In genomic region chr7:44998153-44998871, GRCh38 we compare ENCODE assay signal across 9 cellular contexts. TPM values are rescaled to one million over a fixed set of nuclear protein-coding genes. Genes with fewer than 3 reads are reported as not detected.
DNase-seq lines count a peak whose midpoint lies in the region; ATAC-seq and TF ChIP-seq lines count a peak whose summit lies in the region.
"Had no signal": no experiment of that assay in that cellular context is flagged by ENCODE, and none has a peak within 500 bp of the region (broad histone marks: within the 10 kb centered on the region; RNA-seq: fewer than 3 reads in every experiment).

No MANE protein-coding gene starts in this region.

- peaks cover 63% of the 10 kb centered on the region for H3K4me1 Mint-ChIP-seq in activated CD4-positive, alpha-beta T cell treated with anti-CD3 and anti-CD28 coated beads, Interleukin-2, amount 10 ng/mL, durations not matched to agents 7 days and 5 days

- H3K36me3 ChIP-seq in esophagus squamous epithelium (no peaks in the 10 kb centered on the region), stomach (no peaks in the 10 kb centered on the region)

- TF ChIP-seq CTCF in RWPE1 (conservative IDR thresholded peaks at IDR 0.05; ENCODE audit: low read depth) (no peak), esophagus squamous epithelium (IDR thresholded peaks at IDR 0.05) (no peak), stomach (IDR thresholded peaks at IDR 0.05) (no peak), GM20000 (IDR thresholded peaks at IDR 0.05; ENCODE audit: extremely low read depth, missing control alignments) (no peak)

- TF ChIP-seq EP300 in stomach (IDR thresholded peaks at IDR 0.05), result no peak

- H3K9me3 Mint-ChIP-seq in activated CD4-positive, alpha-beta T cell treated with anti-CD3 and anti-CD28 coated beads, Interleukin-2, amount 10 ng/mL, durations not matched to agents 7 days and 5 days, result peaks cover 4% of the 10 kb centered on the region

- H3K27me3 ChIP-seq in esophagus squamous epithelium, result no peaks in the 10 kb centered on the region
- H3K27me3 ChIP-seq in stomach, result no peaks in the 10 kb centered on the region

- no peak for TF ChIP-seq POLR2A in esophagus squamous epithelium (IDR thresholded peaks at IDR 0.05)
- TF ChIP-seq POLR2A in stomach (IDR thresholded peaks at IDR 0.05), result no peak

- H3K27me3 Mint-ChIP-seq in activated CD4-positive, alpha-beta T cell treated with anti-CD3 and anti-CD28 coated beads, Interleukin-2, amount 10 ng/mL, durations not matched to agents 7 days and 5 days, result no peaks in the 10 kb centered on the region

- H3K4me3 Mint-ChIP-seq in activated CD4-positive, alpha-beta T cell treated with anti-CD3 and anti-CD28 coated beads, Interleukin-2, amount 10 ng/mL, durations not matched to agents 7 days and 5 days, result peak overlapping the region; percentile 86

- WGBS in esophagus squamous epithelium, 2 donors, result 88 to 92% methylated on average over 4 of the region's 4 CpGs
- 88 to 93% (median 90%) methylated on average over 4 of the region's 4 CpGs for WGBS in stomach, 5 donors

- H3K4me3 ChIP-seq in esophagus squamous epithelium (peak overlapping the region in 3 of 4 donors; percentile 75 to 86 (median 83)), stomach (peak overlapping the region in 3 of 4 donors; percentile 86 to 91 (median 87))

- H3K9me3 ChIP-seq in esophagus squamous epithelium (no peaks in the 10 kb centered on the region), stomach (no peaks in the 10 kb centered on the region)

- peaks cover 23 to 42% (median 28%) of the 10 kb centered on the region in 3 donors for H3K4me1 ChIP-seq in esophagus squamous epithelium
- peaks cover 11 to 29% (median 25%) of the 10 kb centered on the region in 4 donors for H3K4me1 ChIP-seq in stomach

- CTCF ChIA-PET in activated CD4-positive, alpha-beta T cell treated with anti-CD3 and anti-CD28 coated beads, Interleukin-2, amount 10 ng/mL, durations not matched to agents 7 days and 5 days (lab: Charles Lee), result interaction anchor here (0.7 to 4.3 kb wide), 8 partner anchors 10 to 41 kb away, joined by 4 to 16 read pairs (median 6); no protein-coding TSS in a partner anchor
- CTCF ChIA-PET in RWPE1 (lab: Yijun Ruan, JAX), result interaction anchor here (0.6 to 1.1 kb wide), 3 partner anchors 7 to 154 kb away, joined by 3 to 7 read pairs (median 3); no protein-coding TSS in a partner anchor

- intact Hi-C loops in esophagus squamous epithelium (cut with DNase I) (no loop called here), stomach (cut with DNase I; ENCODE audit: low total_unique reads) (no loop called here)

- H3K27ac Mint-ChIP-seq in activated CD4-positive, alpha-beta T cell treated with anti-CD3 and anti-CD28 coated beads, Interleukin-2, amount 10 ng/mL, durations not matched to agents 7 days and 5 days, result peak overlapping the region; percentile 71

- DNase-seq in activated CD4-positive, alpha-beta T cell treated with anti-CD3 and anti-CD28 coated beads, Interleukin-2, amount 10 ng/mL, durations not matched to agents 7 days and 5 days, result no peak
- no peak for DNase-seq in activated CD4-positive, alpha-beta T cell treated with anti-CD3 and anti-CD28 coated beads, Interleukin-2, amount 50 U/mL, for 4 hours
- no peak for DNase-seq in RWPE1 (ENCODE audit: low spot score)
- DNase-seq in esophagus squamous epithelium (lab: John Stamatoyannopoulos, UW), result no peak
- no peak for DNase-seq in stomach
- no peak for DNase-seq in HK-2 (ENCODE audit: unreplicated experiment)
- DNase-seq in GM20000 (ENCODE audit: low spot score), result no peak
- DNase-seq: NCI-H2081 treated with DMSO at 0.1 percent for 48 hours had no signal

- POLR2A ChIA-PET in activated CD4-positive, alpha-beta T cell treated with anti-CD3 and anti-CD28 coated beads, Interleukin-2, amount 10 ng/mL, durations not matched to agents 7 days and 5 days (lab: Charles Lee), result interaction anchor here (1.1 kb wide), 2 partner anchors 9 to 11 kb away, joined by 3 read pairs; no protein-coding TSS in a partner anchor
- POLR2A ChIA-PET in RWPE1 (lab: Yijun Ruan, JAX; ENCODE audit: low non-redundant PET), result interaction anchor here (0.6 kb wide), 1 partner anchor 89 kb away, joined by 6 read pairs; no protein-coding TSS in a partner anchor

- H3K36me3 Mint-ChIP-seq in activated CD4-positive, alpha-beta T cell treated with anti-CD3 and anti-CD28 coated beads, Interleukin-2, amount 10 ng/mL, durations not matched to agents 7 days and 5 days (ENCODE audit: low read depth), result peaks cover 23% of the 10 kb centered on the region

- H3K27ac ChIP-seq in RWPE1 (peak overlapping the region; percentile 93), esophagus squamous epithelium (peak overlapping the region in 3 of 4 donors; percentile 76 to 98 (median 96)), stomach (peak overlapping the region in 4 of 5 donors; percentile 88 to 97 (median 92))

- no peak for ATAC-seq in GM21529 (IDR thresholded peaks at IDR 0.05; ENCODE audit: unreplicated experiment)

RNA-seq across cellular contexts. Expression of gene CCM2, which starts 1.7 kb away (rescaled TPM):
- total RNA-seq in activated CD4-positive, alpha-beta T cell treated with anti-CD3 and anti-CD28 coated beads, Interleukin-2, amount 10 ng/mL, durations not matched to agents 7 days and 5 days, result 100 to 1,000 TPM; 134 TPM
- total RNA-seq in esophagus squamous epithelium, result 10 to 100 TPM; 20.0 to 36.3 (median 24.9) TPM
- total RNA-seq in stomach, result 10 to 100 TPM in 4 of 5 donors, 1 to 10 TPM in 1; 1.8 to 31.7 (median 17.2) TPM
- polyA plus RNA-seq in stomach, result 10 to 100 TPM; 33.1 to 39.0 (median 38.7) TPM

RNA-seq across cellular contexts. Expression of gene MYO1G, which starts 19.5 kb away (rescaled TPM):
- 100 to 1,000 TPM; 414 to 457 TPM for total RNA-seq in activated CD4-positive, alpha-beta T cell treated with anti-CD3 and anti-CD28 coated beads, Interleukin-2, amount 10 ng/mL, durations not matched to agents 7 days and 5 days
- 1 to 10 TPM; 1.3 to 5.0 (median 2.6) TPM for total RNA-seq in esophagus squamous epithelium
- total RNA-seq in stomach, result 10 to 100 TPM in 1 of 5 donors, 1 to 10 TPM in 4; 1.7 to 16.7 (median 4.0) TPM
- polyA plus RNA-seq in stomach, result 1 to 10 TPM; 2.0 to 3.4 (median 3.2) TPM

Comparison
In these comparisons a context has a peak if more than half of its experiments do, and no peak if none do; other contexts are left out.
1. RNA of gene MYO1G, which starts 19.5 kb away (total RNA-seq): 414 to 457 TPM in activated CD4-positive, alpha-beta T cell treated with anti-CD3 and anti-CD28 coated beads, Interleukin-2, amount 10 ng/mL, durations not matched to agents 7 days and 5 days; 1.7 to 16.7 TPM in stomach and 1.3 to 5.0 TPM in esophagus squamous epithelium; every median in the first group is over 10 times any median in the second.
2. Peak in every context shown above with its lines, with median percentiles within 50 percentile points of each other: H3K27ac ChIP-seq.